Comparison of ENCODE assay signal across 20 cellular contexts in the genomic region with DNA sequence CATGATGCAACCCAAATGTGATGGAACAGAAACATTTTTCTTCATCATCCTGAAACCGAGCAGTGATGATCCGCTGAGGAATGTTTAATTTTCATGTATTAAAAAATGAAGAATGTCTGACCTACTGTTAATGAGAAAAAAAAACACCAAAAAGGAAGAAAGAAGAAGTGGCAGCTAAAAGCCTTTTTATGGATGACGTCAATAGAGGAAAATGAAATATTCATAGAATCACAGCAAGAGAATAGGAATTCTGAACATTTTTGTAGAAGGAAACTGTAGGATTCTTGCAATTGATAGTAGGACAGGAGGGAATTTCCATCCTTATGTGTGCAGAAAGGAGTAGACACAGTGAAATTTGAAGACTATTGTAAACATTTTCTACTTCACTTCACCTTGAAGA.
DNase-seq lines count a peak whose midpoint lies in the region; ATAC-seq lines count a peak whose summit lies in the region.
"Had no signal": no experiment of that assay in that cellular context is flagged by ENCODE, and none has a peak within 500 bp of the region (broad histone marks: within the 10 kb centered on the region; RNA-seq: fewer than 3 reads in every experiment).

No MANE protein-coding gene starts in this region.

- POLR2A ChIA-PET in naive thymus-derived CD8-positive, alpha-beta T cell (lab: Charles Lee), result interaction anchor here (1.0 to 1.5 kb wide), 3 partner anchors 14 to 39 kb away, joined by 3 read pairs; no protein-coding TSS in a partner anchor

- H3K27ac Mint-ChIP-seq in activated T-cell treated with anti-CD3 and anti-CD28 coated beads, Interleukin-2, amount 50 U/mL, for 24 hours, result peak overlapping the region; percentile 86
- H3K27ac Mint-ChIP-seq in activated T-helper 2 cell treated with anti-CD3 and anti-CD28 coated beads, Interferon-gamma antibody, Interleukin-2, Interleukin-4, amounts not matched to agents 10 μg/mL and 5 μg/mL and 100 μg/mL, durations not matched to agents 14 hours and 24 hours and 36 hours, result peak overlapping the region; percentile 21
- peak overlapping the region; percentile 71 to 99 (median 91) for H3K27ac Mint-ChIP-seq in naive thymus-derived CD8-positive, alpha-beta T cell
- H3K27ac Mint-ChIP-seq: memory B cell; stimulated activated naive B cell treated with anti-CD40 and anti-IgM and Interleukin-4, amounts not matched to agents 10 μg/mL and 1 μg/mL and 100 μg/mL, for 72 hours had no signal

- DNase-seq in activated T-cell treated with anti-CD3 and anti-CD28 coated beads, Interleukin-2, amount 50 U/mL, for 24 hours, result no peak
- no peak for DNase-seq in activated T-cell treated with anti-CD3 and anti-CD28 coated beads, Interleukin-2, amount 50 U/mL, for 4 hours
- DNase-seq in EL, result peak; percentile 46
- no peak for DNase-seq in activated T-helper 2 cell treated with anti-CD3 and anti-CD28 coated beads, Interferon-gamma antibody, Interleukin-2, Interleukin-4, amounts not matched to agents 10 μg/mL and 5 μg/mL and 100 μg/mL, durations not matched to agents 14 hours and 24 hours and 36 hours (ENCODE audit: low spot score)
- no peak for DNase-seq in naive thymus-derived CD8-positive, alpha-beta T cell
- no peak for DNase-seq in NCI-H446 treated with DMSO at 0.1 percent for 48 hours (lab: John Stamatoyannopoulos, UW)
- DNase-seq in anterior cingulate cortex (lab: John Stamatoyannopoulos, UW), result no peak
- DNase-seq: activated gamma-delta T cell treated with Interleukin-2 at 50 U/mL for 16 hours; body of pancreas; colonic mucosa; GOT3; MV-4-11; NCI-H1694 treated with DMSO at 0.1 percent for 48 hours; NCI-H82; SHP77; stimulated activated naive B cell treated with anti-CD40 and anti-IgM and Interleukin-4, amounts not matched to agents 10 μg/mL and 1 μg/mL and 100 μg/mL, for 72 hours; tibial artery had no signal

- peaks cover 2% of the 10 kb centered on the region for H3K9me3 Mint-ChIP-seq in activated T-cell treated with anti-CD3 and anti-CD28 coated beads, Interleukin-2, amount 50 U/mL, for 24 hours
- H3K9me3 Mint-ChIP-seq in activated T-cell treated with anti-CD3 and anti-CD28 coated beads, Interleukin-2, amount 50 U/mL, for 4 hours, result peaks cover 2% of the 10 kb centered on the region
- no peaks in the 10 kb centered on the region for H3K9me3 Mint-ChIP-seq in activated T-helper 2 cell treated with anti-CD3 and anti-CD28 coated beads, Interferon-gamma antibody, Interleukin-2, Interleukin-4, amounts not matched to agents 10 μg/mL and 5 μg/mL and 100 μg/mL, durations not matched to agents 14 hours and 24 hours and 36 hours
- peaks cover 0 to 6% (median 0%) of the 10 kb centered on the region in 9 donors for H3K9me3 Mint-ChIP-seq in naive thymus-derived CD8-positive, alpha-beta T cell
- H3K9me3 Mint-ChIP-seq: stimulated activated naive B cell treated with anti-CD40 and anti-IgM and Interleukin-4, amounts not matched to agents 10 μg/mL and 1 μg/mL and 100 μg/mL, for 72 hours had no signal

- H3K4me1 Mint-ChIP-seq in activated T-cell treated with anti-CD3 and anti-CD28 coated beads, Interleukin-2, amount 50 U/mL, for 24 hours (ENCODE audit: low read depth), result peaks cover 93% of the 10 kb centered on the region
- peaks cover 92% of the 10 kb centered on the region for H3K4me1 Mint-ChIP-seq in activated T-cell treated with anti-CD3 and anti-CD28 coated beads, Interleukin-2, amount 50 U/mL, for 4 hours (ENCODE audit: low read depth)
- H3K4me1 Mint-ChIP-seq in activated T-helper 2 cell treated with anti-CD3 and anti-CD28 coated beads, Interferon-gamma antibody, Interleukin-2, Interleukin-4, amounts not matched to agents 10 μg/mL and 5 μg/mL and 100 μg/mL, durations not matched to agents 14 hours and 24 hours and 36 hours (ENCODE audit: low read depth), result peaks cover 76% of the 10 kb centered on the region
- peaks cover 47 to 96% (median 94%) of the 10 kb centered on the region in 4 donors for H3K4me1 Mint-ChIP-seq in naive thymus-derived CD8-positive, alpha-beta T cell

- peaks cover 37% of the 10 kb centered on the region for H3K36me3 Mint-ChIP-seq in activated T-cell treated with anti-CD3 and anti-CD28 coated beads, Interleukin-2, amount 50 U/mL, for 24 hours (ENCODE audit: low read depth)
- peaks cover 37% of the 10 kb centered on the region for H3K36me3 Mint-ChIP-seq in activated T-cell treated with anti-CD3 and anti-CD28 coated beads, Interleukin-2, amount 50 U/mL, for 4 hours (ENCODE audit: insufficient read depth)
- peaks cover 46% of the 10 kb centered on the region for H3K36me3 Mint-ChIP-seq in activated T-helper 2 cell treated with anti-CD3 and anti-CD28 coated beads, Interferon-gamma antibody, Interleukin-2, Interleukin-4, amounts not matched to agents 10 μg/mL and 5 μg/mL and 100 μg/mL, durations not matched to agents 14 hours and 24 hours and 36 hours (ENCODE audit: low read depth)
- peaks cover 2 to 28% (median 6%) of the 10 kb centered on the region in 3 donors for H3K36me3 Mint-ChIP-seq in naive thymus-derived CD8-positive, alpha-beta T cell
- H3K36me3 Mint-ChIP-seq: CD14-positive monocyte; memory B cell; stimulated activated naive B cell treated with anti-CD40 and anti-IgM and Interleukin-4, amounts not matched to agents 10 μg/mL and 1 μg/mL and 100 μg/mL, for 72 hours had no signal

- intact Hi-C loops in activated T-helper 2 cell treated with anti-CD3 and anti-CD28 coated beads, Interferon-gamma antibody, Interleukin-2, Interleukin-4, amounts not matched to agents 10 μg/mL and 5 μg/mL and 100 μg/mL, durations not matched to agents 14 hours and 24 hours and 36 hours (cut with micrococcal nuclease), result no loop called here

- peak overlapping the region; percentile 16 for H3K4me3 Mint-ChIP-seq in activated T-cell treated with anti-CD3 and anti-CD28 coated beads, Interleukin-2, amount 50 U/mL, for 24 hours
- H3K4me3 Mint-ChIP-seq in activated T-cell treated with anti-CD3 and anti-CD28 coated beads, Interleukin-2, amount 50 U/mL, for 4 hours, result no peak overlapping the region
- no peak overlapping the region for H3K4me3 Mint-ChIP-seq in activated T-helper 2 cell treated with anti-CD3 and anti-CD28 coated beads, Interferon-gamma antibody, Interleukin-2, Interleukin-4, amounts not matched to agents 10 μg/mL and 5 μg/mL and 100 μg/mL, durations not matched to agents 14 hours and 24 hours and 36 hours (ENCODE audit: low read depth)
- peak overlapping the region in 9 of 10 donors; percentile 0 to 69 (median 37) for H3K4me3 Mint-ChIP-seq in naive thymus-derived CD8-positive, alpha-beta T cell
- H3K4me3 Mint-ChIP-seq: CD14-positive monocyte; memory B cell; stimulated activated naive B cell treated with anti-CD40 and anti-IgM and Interleukin-4, amounts not matched to agents 10 μg/mL and 1 μg/mL and 100 μg/mL, for 72 hours had no signal

- no peak for ATAC-seq in activated T-cell treated with anti-CD3 and anti-CD28 coated beads, Interleukin-2, amount 50 U/mL, for 4 hours
- no peak for ATAC-seq in naive thymus-derived CD8-positive, alpha-beta T cell
- no peak for ATAC-seq in HG03097 (IDR thresholded peaks at IDR 0.05; ENCODE audit: low FRiP score, unreplicated experiment)
- ATAC-seq: body of pancreas; stimulated activated naive B cell treated with anti-CD40 and anti-IgM and Interleukin-4, amounts not matched to agents 10 μg/mL and 1 μg/mL and 100 μg/mL, for 72 hours had no signal

- no peaks in the 10 kb centered on the region for H3K27me3 Mint-ChIP-seq in activated T-cell treated with anti-CD3 and anti-CD28 coated beads, Interleukin-2, amount 50 U/mL, for 24 hours
- no peaks in the 10 kb centered on the region for H3K27me3 Mint-ChIP-seq in activated T-cell treated with anti-CD3 and anti-CD28 coated beads, Interleukin-2, amount 50 U/mL, for 4 hours (ENCODE audit: low read depth)
- no peaks in the 10 kb centered on the region for H3K27me3 Mint-ChIP-seq in activated T-helper 2 cell treated with anti-CD3 and anti-CD28 coated beads, Interferon-gamma antibody, Interleukin-2, Interleukin-4, amounts not matched to agents 10 μg/mL and 5 μg/mL and 100 μg/mL, durations not matched to agents 14 hours and 24 hours and 36 hours (ENCODE audit: low read depth)
- H3K27me3 Mint-ChIP-seq in naive thymus-derived CD8-positive, alpha-beta T cell, result no peaks in the 10 kb centered on the region

Comparison
In these comparisons a context has a peak if more than half of its experiments do, and no peak if none do; other contexts are left out.
1. H3K4me3 Mint-ChIP-seq: peak in activated T-cell treated with anti-CD3 and anti-CD28 coated beads, Interleukin-2, amount 50 U/mL, for 24 hours (single experiment) and naive thymus-derived CD8-positive, alpha-beta T cell (9 of 10); none in activated T-cell treated with anti-CD3 and anti-CD28 coated beads, Interleukin-2, amount 50 U/mL, for 4 hours (single experiment) and activated T-helper 2 cell treated with anti-CD3 and anti-CD28 coated beads, Interferon-gamma antibody, Interleukin-2, Interleukin-4, amounts not matched to agents 10 μg/mL and 5 μg/mL and 100 μg/mL, durations not matched to agents 14 hours and 24 hours and 36 hours (single experiment).
2. H3K27ac Mint-ChIP-seq: peak in every context shown above with its lines; median percentile 91 in naive thymus-derived CD8-positive, alpha-beta T cell; 86 in activated T-cell treated with anti-CD3 and anti-CD28 coated beads, Interleukin-2, amount 50 U/mL, for 24 hours; 21 in activated T-helper 2 cell treated with anti-CD3 and anti-CD28 coated beads, Interferon-gamma antibody, Interleukin-2, Interleukin-4, amounts not matched to agents 10 μg/mL and 5 μg/mL and 100 μg/mL, durations not matched to agents 14 hours and 24 hours and 36 hours.